Comparison of ENCODE assay signal across 11 cellular contexts in genomic region chr12:52279683-52280318, GRCh38. TPM values are rescaled to one million over a fixed set of nuclear protein-coding genes. Genes with fewer than 3 reads are reported as not detected.
DNase-seq lines count a peak whose midpoint lies in the region; TF ChIP-seq lines count a peak whose summit lies in the region.
"Had no signal": no experiment of that assay in that cellular context is flagged by ENCODE, and none has a peak within 500 bp of the region (broad histone marks: within the 10 kb centered on the region; RNA-seq: fewer than 3 reads in every experiment).

No MANE protein-coding gene starts in this region.

- H3K9me3 Mint-ChIP-seq in CD4-positive, alpha-beta memory T cell = no peaks in the 10 kb centered on the region
- H3K9me3 Mint-ChIP-seq: activated B cell treated with CpG ODN at 0.5 μM for 24 hours had no signal

- CTCF ChIA-PET in RWPE1 (lab: Yijun Ruan, JAX) = interaction anchor here (0.6 to 3.5 kb wide), 23 partner anchors 10 to 591 kb away, joined by 3 to 16 read pairs (median 4); no protein-coding TSS in a partner anchor
- CTCF ChIA-PET in CD4-positive, alpha-beta memory T cell (lab: Charles Lee; ENCODE audit: partially characterized antibody) = interaction anchor here (0.6 to 7.5 kb wide), 32 partner anchors 12 to 137 kb away, joined by 3 to 77 read pairs (median 4); partner anchors contain the start of genes KRT80 and KRT83
- CTCF ChIA-PET in HEK293T (lab: Yijun Ruan, JAX) = interaction anchor here (0.6 to 3.3 kb wide), 32 partner anchors 10 to 861 kb away, joined by 3 to 25 read pairs (median 4); no protein-coding TSS in a partner anchor

- H3K4me1 Mint-ChIP-seq in CD4-positive, alpha-beta memory T cell = peaks cover 3 to 5% (median 3%) of the 10 kb centered on the region in 4 donors

- H3K27me3 Mint-ChIP-seq in CD4-positive, alpha-beta memory T cell = peaks cover 8 to 13% of the 10 kb centered on the region in 2 donors

- no peaks in the 10 kb centered on the region for H3K36me3 Mint-ChIP-seq in CD4-positive, alpha-beta memory T cell

- H3K79me2 ChIP-seq in fibroblast of lung (ENCODE audit: control insufficient read depth, insufficient read depth, low read length) = no peaks in the 10 kb centered on the region

- peak overlapping the region in 1 of 8 donors; percentile 17 for H3K4me3 Mint-ChIP-seq in CD4-positive, alpha-beta memory T cell
- H3K4me3 Mint-ChIP-seq: activated B cell treated with CpG ODN at 0.5 μM for 24 hours had no signal

- H3K9ac ChIP-seq in fibroblast of lung (ENCODE audit: insufficient read depth, low read length) = peak overlapping the region; percentile 21
- H3K9ac ChIP-seq in rectal smooth muscle tissue (ENCODE audit: low read length) = no peak overlapping the region

- no peaks in the 10 kb centered on the region for H3K36me3 ChIP-seq in fibroblast of lung (ENCODE audit: control insufficient read depth, insufficient read depth, low read length)
- no peaks in the 10 kb centered on the region for H3K36me3 ChIP-seq in rectal smooth muscle tissue (ENCODE audit: control insufficient read depth, insufficient read depth, low read length)
- no peaks in the 10 kb centered on the region for H3K36me3 ChIP-seq in CD4-positive, alpha-beta memory T cell (ENCODE audit: insufficient read depth, low read length)

- H3K4me2 ChIP-seq in fibroblast of lung (ENCODE audit: extremely low read depth, insufficient read depth, low read length) = peak overlapping the region; percentile 60

- H3K27ac ChIP-seq in C4-2B = peak overlapping the region; percentile 19
- H3K27ac ChIP-seq in RWPE1 = peak overlapping the region; percentile 98
- H3K27ac ChIP-seq in fibroblast of lung (ENCODE audit: insufficient read depth, low read length) = peak overlapping the region; percentile 98
- H3K27ac ChIP-seq in rectal smooth muscle tissue (ENCODE audit: low read depth, low read length) = peak overlapping the region; percentile 97
- H3K27ac ChIP-seq in CD4-positive, alpha-beta memory T cell (ENCODE audit: low read depth, low read length) = no peak overlapping the region

- no peaks in the 10 kb centered on the region for H3K9me3 ChIP-seq in fibroblast of lung (ENCODE audit: control insufficient read depth, insufficient read depth, low read depth, low read length)
- H3K9me3 ChIP-seq in CD4-positive, alpha-beta memory T cell (ENCODE audit: control insufficient read depth in 1 of 2, low read length in 2 of 2) = no peaks in the 10 kb centered on the region

- H3K4me1 ChIP-seq in fibroblast of lung (ENCODE audit: control insufficient read depth, extremely low read depth, insufficient read depth, low read length) (peaks cover 25% of the 10 kb centered on the region), rectal smooth muscle tissue (ENCODE audit: control insufficient read depth, insufficient read depth, low read length) (peaks cover 27% of the 10 kb centered on the region)
- no peaks in the 10 kb centered on the region for H3K4me1 ChIP-seq in CD4-positive, alpha-beta memory T cell (ENCODE audit: insufficient read depth, low read length)

- intact Hi-C loops in CD4-positive, alpha-beta memory T cell (cut with micrococcal nuclease) = loop anchor here (2.0 to 5.0 kb wide), 2 partner anchors 48 to 123 kb away; no protein-coding TSS in a partner anchor

- POLR2A ChIA-PET in RWPE1 (lab: Yijun Ruan, JAX; ENCODE audit: low non-redundant PET) (interaction anchor here (1.8 kb wide), 1 partner anchor 132 kb away, joined by 5 read pairs; no protein-coding TSS in a partner anchor), HEK293T (lab: Yijun Ruan, JAX) (no interaction called here)
- POLR2A ChIA-PET in CD4-positive, alpha-beta memory T cell (lab: Charles Lee; ENCODE audit: partially characterized antibody) = no interaction called here

- no peak overlapping the region for H3K27ac Mint-ChIP-seq in CD4-positive, alpha-beta memory T cell
- H3K27ac Mint-ChIP-seq: activated B cell treated with CpG ODN at 0.5 μM for 24 hours had no signal

- no peak for DNase-seq in RWPE1 (ENCODE audit: low spot score)
- peak in 1 of 2 donors; percentile 73 for DNase-seq in fibroblast of lung (ENCODE audit: low read depth in 2 of 2)
- DNase-seq in cerebellar nuclear complex (lab: John Stamatoyannopoulos, UW) = no peak
- DNase-seq in CD4-positive, alpha-beta memory T cell = no peak
- DNase-seq in HEK293T (ENCODE audit: extremely low spot score) = no peak
- DNase-seq in NCI-H2171 (lab: John Stamatoyannopoulos, UW) = no peak

- H3K4me3 ChIP-seq in fibroblast of lung (replicated peaks in 1 of 4; ENCODE audit: control extremely low read depth in 1 of 4, insufficient read depth in 1 of 4, low read depth in 3 of 4, low read length in 4 of 4) (no peak overlapping the region), rectal smooth muscle tissue (ENCODE audit: low read length) (no peak overlapping the region)
- no peak overlapping the region for H3K4me3 ChIP-seq in CD4-positive, alpha-beta memory T cell (ENCODE audit: low read length in 2 of 2)

- H3K27me3 ChIP-seq in fibroblast of lung (ENCODE audit: control insufficient read depth, insufficient read depth, low read length) (peaks cover under 1% of the 10 kb centered on the region), rectal smooth muscle tissue (ENCODE audit: control insufficient read depth, insufficient read depth, low read length) (peaks cover 2% of the 10 kb centered on the region)
- no peaks in the 10 kb centered on the region for H3K27me3 ChIP-seq in CD4-positive, alpha-beta memory T cell (ENCODE audit: insufficient read depth, low read length)

- no peak for TF ChIP-seq CTCF in C4-2B (conservative IDR thresholded peaks at IDR 0.05)
- TF ChIP-seq CTCF in RWPE1 (conservative IDR thresholded peaks at IDR 0.05; ENCODE audit: low read depth) = no peak
- TF ChIP-seq CTCF in fibroblast of lung (conservative IDR thresholded peaks at IDR 0.05 in 1 of 2, IDR thresholded peaks at IDR 0.05 in 1 of 2; ENCODE audit: low read depth in 1 of 2, low read length in 2 of 2) = no peak

- no peak overlapping the region for H2AFZ ChIP-seq in fibroblast of lung (ENCODE audit: low read length)

- H4K20me1 ChIP-seq in fibroblast of lung (ENCODE audit: control insufficient read depth, extremely low read depth, insufficient read depth, low read length) = no peaks in the 10 kb centered on the region

TF ChIP-seq in HEK293T, 16 proteins besides CTCF, POLR2A, EP300 and RAD21:
- TF ChIP-seq L3MBTL2 (conservative IDR thresholded peaks at IDR 0.05) (no peak), NFRKB (IDR thresholded peaks at IDR 0.05) (no peak)

RNA-seq across cellular contexts. Expression of gene KRT86, which starts 5.4 kb away (rescaled TPM):
- total RNA-seq in fibroblast of lung = 0.17 TPM in 1 of 2 replicates, not detected in the other
- 0.02 TPM in 1 of 2 replicates, not detected in the other for polyA plus RNA-seq in fibroblast of lung
- not detected in 2 replicates for polyA plus RNA-seq in fibroblast of lung (2012)
- polyA minus RNA-seq in fibroblast of lung (ENCODE audit: low replicate concordance) = not detected in 2 replicates
- total RNA-seq in CD4-positive, alpha-beta memory T cell = not detected
- not detected for polyA plus RNA-seq in CD4-positive, alpha-beta memory T cell
- total RNA-seq: activated B cell treated with CpG ODN at 0.5 μM for 24 hours had no signal
- polyA plus RNA-seq: liver had no signal

RNA-seq across cellular contexts. Expression of gene KRT81, which starts 11.5 kb away (rescaled TPM):
- total RNA-seq in fibroblast of lung = not detected in 2 replicates
- polyA plus RNA-seq in fibroblast of lung = not detected in 2 replicates
- not detected in 2 replicates for polyA plus RNA-seq in fibroblast of lung (2012)
- polyA minus RNA-seq in fibroblast of lung (ENCODE audit: low replicate concordance) = not detected in 2 replicates
- not detected for total RNA-seq in CD4-positive, alpha-beta memory T cell
- not detected for polyA plus RNA-seq in CD4-positive, alpha-beta memory T cell
- total RNA-seq: activated B cell treated with CpG ODN at 0.5 μM for 24 hours, liver had no signal
- polyA plus RNA-seq: liver, small intestine had no signal

RNA-seq across cellular contexts. Expression of gene KRT83, which starts 41.4 kb away (rescaled TPM):
- total RNA-seq in fibroblast of lung = not detected in 2 replicates
- polyA plus RNA-seq in fibroblast of lung = not detected in 2 replicates
- not detected in 2 replicates for polyA plus RNA-seq in fibroblast of lung (2012)
- not detected in 2 replicates for polyA minus RNA-seq in fibroblast of lung (ENCODE audit: low replicate concordance)
- total RNA-seq in CD4-positive, alpha-beta memory T cell = not detected
- not detected for polyA plus RNA-seq in CD4-positive, alpha-beta memory T cell
- total RNA-seq: activated B cell treated with CpG ODN at 0.5 μM for 24 hours, liver had no signal
- polyA plus RNA-seq: liver, small intestine had no signal

RNA-seq across cellular contexts. Expression of gene KRT7, which starts 46.8 kb away (rescaled TPM):
- total RNA-seq in fibroblast of lung = 3.1 and 3.5 TPM in 2 replicates
- polyA plus RNA-seq in fibroblast of lung = 3.1 and 8.6 TPM in 2 replicates
- 2.6 and 11.8 TPM in 2 replicates for polyA plus RNA-seq in fibroblast of lung (2012)
- 25.5 and 29.2 TPM in 2 replicates for polyA minus RNA-seq in fibroblast of lung (ENCODE audit: low replicate concordance)
- total RNA-seq in CD4-positive, alpha-beta memory T cell = not detected
- not detected for polyA plus RNA-seq in CD4-positive, alpha-beta memory T cell
